Comparison of ENCODE assay signal across 15 cellular contexts in the genomic region with DNA sequence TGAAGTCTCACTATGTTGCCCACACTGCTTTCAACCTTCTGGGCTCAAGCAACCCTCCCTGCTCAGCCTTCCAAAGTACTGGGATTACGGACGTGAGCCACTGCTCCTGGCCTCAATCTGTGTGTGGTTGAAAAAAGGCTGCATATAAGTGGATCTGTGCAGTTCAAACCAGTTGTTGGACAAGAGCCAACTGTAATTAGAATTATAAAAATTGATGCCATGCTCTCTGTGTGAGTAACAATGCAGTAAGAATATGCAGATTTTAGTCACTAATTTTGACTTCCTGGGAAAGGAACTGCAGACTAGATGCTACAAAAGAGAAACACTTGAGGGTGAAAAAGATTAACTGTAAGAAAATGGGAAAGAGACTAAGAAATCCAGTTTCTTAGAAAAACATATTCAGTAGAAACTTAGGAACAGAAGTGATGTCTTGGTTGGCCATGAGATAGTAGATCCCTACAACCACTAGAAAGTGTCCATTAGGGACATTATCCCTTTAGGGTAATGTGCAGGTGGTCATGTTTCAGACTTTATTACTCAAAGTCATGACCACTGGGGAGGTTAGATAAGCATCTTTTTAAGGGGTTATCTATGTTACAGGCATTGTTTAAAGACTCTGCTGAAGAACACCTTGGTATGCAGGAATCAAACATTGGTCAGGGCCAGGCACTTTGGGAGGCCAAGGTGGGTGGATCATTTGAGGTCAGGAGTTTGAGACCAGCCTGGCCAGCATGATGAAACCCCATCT. TPM values are rescaled to one million over a fixed set of nuclear protein-coding genes. Genes with fewer than 3 reads are reported as not detected.
DNase-seq lines count a peak whose midpoint lies in the region; ATAC-seq and TF ChIP-seq lines count a peak whose summit lies in the region.
"Had no signal": no experiment of that assay in that cellular context is flagged by ENCODE, and none has a peak within 500 bp of the region (broad histone marks: within the 10 kb centered on the region; RNA-seq: fewer than 3 reads in every experiment).

No MANE protein-coding gene starts in this region.

- H3K27me3 ChIP-seq in smooth muscle cell (ENCODE audit: low read depth) (no peaks in the 10 kb centered on the region), lower lobe of right lung (ENCODE audit: low read depth) (no peaks in the 10 kb centered on the region)
- H3K27me3 ChIP-seq: body of pancreas, right lobe of liver, upper lobe of left lung had no signal

- H3K4me3 ChIP-seq in astrocyte of the spinal cord (ENCODE audit: low read depth, low read length): no peak overlapping the region
- H3K4me3 ChIP-seq in smooth muscle cell: no peak overlapping the region
- no peak overlapping the region for H3K4me3 ChIP-seq in lower lobe of right lung
- H3K4me3 ChIP-seq: body of pancreas, right lobe of liver, upper lobe of left lung had no signal

- peak overlapping the region; percentile 63 for H3K27ac Mint-ChIP-seq in activated T-cell treated with anti-CD3 and anti-CD28 coated beads, Interleukin-2, amount 50 U/mL, for 72 hours
- H3K27ac Mint-ChIP-seq: activated CD8-positive, alpha-beta memory T cell treated with anti-CD3 and anti-CD28 coated beads, Interleukin-2, amount 10 ng/mL, durations not matched to agents 7 days and 5 days had no signal

- 83% methylated on average over 2 of the region's 2 CpGs for WGBS in smooth muscle cell (ENCODE audit: low lambda C conversion rate)

- intact Hi-C loops in posterior cingulate gyrus (cut with DNase I) (no loop called here), lower lobe of right lung (cut with DNase I) (no loop called here)

- no peak overlapping the region for H3K9ac ChIP-seq in smooth muscle cell (ENCODE audit: low read depth)

- DNase-seq in activated T-cell treated with anti-CD3 and anti-CD28 coated beads, Interleukin-2, amount 50 U/mL, for 72 hours: no peak
- DNase-seq in activated T-cell treated with anti-CD3 and anti-CD28 coated beads for 4 hours: no peak
- DNase-seq in NCI-H1105 treated with DMSO at 0.1 percent for 48 hours (lab: John Stamatoyannopoulos, UW): peak; percentile 75
- DNase-seq in astrocyte of the spinal cord (ENCODE audit: low read depth, low spot score): peak; percentile 49
- no peak for DNase-seq in smooth muscle cell (lab: John Stamatoyannopoulos, UW; ENCODE audit: unreplicated experiment)
- no peak for DNase-seq in posterior cingulate gyrus
- DNase-seq in NCI-H526 treated with DMSO at 0.1 percent for 48 hours (lab: John Stamatoyannopoulos, UW): no peak
- no peak for DNase-seq in lower lobe of right lung
- DNase-seq: activated CD8-positive, alpha-beta memory T cell treated with anti-CD3 and anti-CD28 coated beads, Interleukin-2, amount 10 ng/mL, durations not matched to agents 7 days and 5 days; body of pancreas; HCEC 1CT; NK-92 treated with Interleukin-12 subunit alpha and Interleukin-12 subunit beta, amount 100 ng/mL, for 24 hours; upper lobe of left lung had no signal

- ATAC-seq in activated T-cell treated with anti-CD3 and anti-CD28 coated beads, Interleukin-2, amount 50 U/mL, for 72 hours (replicated peaks in 1 of 2): no peak
- ATAC-seq in lower lobe of right lung: no peak
- ATAC-seq: activated CD8-positive, alpha-beta memory T cell treated with anti-CD3 and anti-CD28 coated beads, Interleukin-2, amount 10 ng/mL, durations not matched to agents 7 days and 5 days; body of pancreas; right lobe of liver had no signal

- H3F3A ChIP-seq in smooth muscle cell (ENCODE audit: low read depth): peaks cover 22% of the 10 kb centered on the region

- peaks cover 100% of the 10 kb centered on the region for H4K20me1 ChIP-seq in smooth muscle cell (ENCODE audit: low read depth)

- H3K4me1 Mint-ChIP-seq in activated T-cell treated with anti-CD3 and anti-CD28 coated beads, Interleukin-2, amount 50 U/mL, for 72 hours (ENCODE audit: low read depth): peaks cover 34% of the 10 kb centered on the region

- no peaks in the 10 kb centered on the region for H3K9me3 Mint-ChIP-seq in activated T-cell treated with anti-CD3 and anti-CD28 coated beads, Interleukin-2, amount 50 U/mL, for 72 hours

- no peaks in the 10 kb centered on the region for H3K9me3 ChIP-seq in smooth muscle cell (replicated peaks; ENCODE audit: low read depth)
- no peaks in the 10 kb centered on the region for H3K9me3 ChIP-seq in lower lobe of right lung
- H3K9me3 ChIP-seq: body of pancreas, right lobe of liver, upper lobe of left lung had no signal

- H3K27me3 Mint-ChIP-seq in activated T-cell treated with anti-CD3 and anti-CD28 coated beads, Interleukin-2, amount 50 U/mL, for 72 hours (ENCODE audit: low read depth): no peaks in the 10 kb centered on the region
- H3K27me3 Mint-ChIP-seq: activated CD8-positive, alpha-beta memory T cell treated with anti-CD3 and anti-CD28 coated beads, Interleukin-2, amount 10 ng/mL, durations not matched to agents 7 days and 5 days had no signal

- H3K4me2 ChIP-seq in smooth muscle cell: no peak overlapping the region

- TF ChIP-seq CTCF in astrocyte of the spinal cord (IDR thresholded peaks at IDR 0.05; ENCODE audit: low read depth, low read length): no peak
- no peak for TF ChIP-seq CTCF in smooth muscle cell (IDR thresholded peaks at IDR 0.05; ENCODE audit: borderline replicate concordance, insufficient read depth, poor library complexity, severe bottlenecking)
- no peak for TF ChIP-seq CTCF in lower lobe of right lung (IDR thresholded peaks at IDR 0.05)

- peaks cover 2 to 8% of the 10 kb centered on the region in 2 donors for H3K36me3 Mint-ChIP-seq in activated T-cell treated with anti-CD3 and anti-CD28 coated beads, Interleukin-2, amount 50 U/mL, for 72 hours (ENCODE audit: insufficient read depth in 2 of 2)

- H2AFZ ChIP-seq in smooth muscle cell (ENCODE audit: low read depth): no peak overlapping the region

- H3K36me3 ChIP-seq in smooth muscle cell (ENCODE audit: low read depth) (no peaks in the 10 kb centered on the region), lower lobe of right lung (peaks cover 28% of the 10 kb centered on the region)

- H3K4me3 Mint-ChIP-seq in activated T-cell treated with anti-CD3 and anti-CD28 coated beads, Interleukin-2, amount 50 U/mL, for 72 hours: no peak overlapping the region
- H3K4me3 Mint-ChIP-seq: activated CD8-positive, alpha-beta memory T cell treated with anti-CD3 and anti-CD28 coated beads, Interleukin-2, amount 10 ng/mL, durations not matched to agents 7 days and 5 days had no signal

- H3K79me2 ChIP-seq in smooth muscle cell (ENCODE audit: low read depth): peaks cover 100% of the 10 kb centered on the region

- H3K27ac ChIP-seq in smooth muscle cell (ENCODE audit: low read depth) (peak overlapping the region; percentile 68), lower lobe of right lung (no peak overlapping the region)
- H3K27ac ChIP-seq: body of pancreas, C4-2B, right lobe of liver, upper lobe of left lung had no signal

- H3K4me1 ChIP-seq in smooth muscle cell (ENCODE audit: low read depth): no peaks in the 10 kb centered on the region
- H3K4me1 ChIP-seq in lower lobe of right lung: peaks cover 40% of the 10 kb centered on the region

- in situ Hi-C loops in astrocyte of the spinal cord (cut with HindIII; ENCODE audit: low sequenced_read_pairs): no loop called here

RNA-seq across cellular contexts. Expression of gene ITCH, which starts 26.3 kb away (rescaled TPM):
- 10 to 100 TPM; 66.5 to 72.1 TPM for total RNA-seq in activated T-cell treated with anti-CD3 and anti-CD28 coated beads, Interleukin-2, amount 50 U/mL, for 72 hours
- total RNA-seq in smooth muscle cell (96.7 and 102 TPM in 2 replicates), lower lobe of right lung (57.5 TPM)
- 21.9 and 22.7 TPM in 2 replicates for polyA plus RNA-seq in smooth muscle cell

Comparison
In these comparisons a context has a peak if more than half of its experiments do, and no peak if none do; other contexts are left out.
1. DNase-seq: peak in NCI-H1105 treated with DMSO at 0.1 percent for 48 hours (single experiment) and astrocyte of the spinal cord (single experiment); none in activated T-cell treated with anti-CD3 and anti-CD28 coated beads, Interleukin-2, amount 50 U/mL, for 72 hours (0 of 2), activated T-cell treated with anti-CD3 and anti-CD28 coated beads for 4 hours (single experiment), smooth muscle cell (single experiment), posterior cingulate gyrus (0 of 10), NCI-H526 treated with DMSO at 0.1 percent for 48 hours (single experiment) and lower lobe of right lung (single experiment).